ENCODE assay signal across 1 cellular context in the genomic region with DNA sequence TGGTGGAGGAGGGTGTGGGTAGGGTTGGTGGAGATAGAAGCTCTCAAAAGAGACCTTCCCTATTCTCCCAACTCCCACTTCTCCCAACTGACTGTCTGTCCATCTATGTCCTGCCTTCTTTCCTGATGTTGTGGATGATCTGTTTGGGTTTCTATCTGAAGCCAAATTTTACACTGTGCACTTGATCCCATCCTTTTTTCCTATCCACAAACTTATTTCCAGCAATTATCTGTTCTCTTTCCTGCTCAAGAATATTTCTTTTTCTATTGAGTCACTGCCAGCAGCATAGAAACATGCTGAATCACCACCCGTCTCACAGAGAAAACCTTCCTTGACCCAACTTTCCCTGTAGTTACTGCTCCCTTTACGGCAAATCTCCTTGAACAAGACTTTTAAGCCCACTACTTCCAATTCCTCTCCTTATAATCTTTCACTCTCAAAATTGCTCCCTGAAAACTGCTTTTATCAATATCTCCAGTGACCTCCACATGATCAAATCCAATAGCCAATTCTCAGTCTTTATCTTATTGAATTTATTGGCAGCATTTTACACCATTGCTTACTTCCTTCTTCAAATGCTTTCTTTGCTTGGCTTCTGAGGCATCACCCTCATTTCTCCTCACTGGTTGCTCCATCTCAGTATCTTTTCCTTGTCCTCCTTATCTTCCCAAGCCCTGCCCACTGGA.
A peak's percentile ranks its signal among the peaks of the same experiment; 100 is the strongest.
TF ChIP-seq lines count a peak whose summit lies in the region.

No MANE protein-coding gene starts in this region.

TF ChIP-seq in K562, 482 proteins besides CTCF, POLR2A, EP300 and RAD21 (continued from another document and continues in another):
- TF ChIP-seq, protein P1, sequence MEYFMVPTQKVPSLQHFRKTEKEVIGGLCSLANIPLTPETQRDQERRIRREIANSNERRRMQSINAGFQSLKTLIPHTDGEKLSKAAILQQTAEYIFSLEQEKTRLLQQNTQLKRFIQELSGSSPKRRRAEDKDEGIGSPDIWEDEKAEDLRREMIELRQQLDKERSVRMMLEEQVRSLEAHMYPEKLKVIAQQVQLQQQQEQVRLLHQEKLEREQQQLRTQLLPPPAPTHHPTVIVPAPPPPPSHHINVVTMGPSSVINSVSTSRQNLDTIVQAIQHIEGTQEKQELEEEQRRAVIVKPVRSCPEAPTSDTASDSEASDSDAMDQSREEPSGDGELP (CRISPR knock-in tag; IDR thresholded peaks at IDR 0.05; ENCODE audit: borderline replicate concordance): no peak; the same call in 1 of the 2 replicates
- no peak for TF ChIP-seq KLF13 (tag; IDR thresholded peaks at IDR 0.05; ENCODE audit: borderline replicate concordance, low read depth)
- no peak for TF ChIP-seq KDM1A (IDR thresholded peaks at IDR 0.05)
- TF ChIP-seq NRF1 (conservative IDR thresholded peaks at IDR 0.05 in 1 of 2, IDR thresholded peaks at IDR 0.05 in 1 of 2): no peak
- 0 out of 4 replicates have a peak, but pooled peaks of 1 of the 2 experiments have one; percentile 86 for TF ChIP-seq ARNT (IDR thresholded peaks at IDR 0.05)
- no peak for TF ChIP-seq POLR2H (tag; IDR thresholded peaks at IDR 0.05; ENCODE audit: low read depth)
- TF ChIP-seq FOXJ3 (CRISPR knock-in tag; IDR thresholded peaks at IDR 0.05): no peak
- TF ChIP-seq TAF7 (tag; IDR thresholded peaks at IDR 0.05): peak; percentile 31; the same call in 1 of the 2 replicates
- TF ChIP-seq, protein P2, sequence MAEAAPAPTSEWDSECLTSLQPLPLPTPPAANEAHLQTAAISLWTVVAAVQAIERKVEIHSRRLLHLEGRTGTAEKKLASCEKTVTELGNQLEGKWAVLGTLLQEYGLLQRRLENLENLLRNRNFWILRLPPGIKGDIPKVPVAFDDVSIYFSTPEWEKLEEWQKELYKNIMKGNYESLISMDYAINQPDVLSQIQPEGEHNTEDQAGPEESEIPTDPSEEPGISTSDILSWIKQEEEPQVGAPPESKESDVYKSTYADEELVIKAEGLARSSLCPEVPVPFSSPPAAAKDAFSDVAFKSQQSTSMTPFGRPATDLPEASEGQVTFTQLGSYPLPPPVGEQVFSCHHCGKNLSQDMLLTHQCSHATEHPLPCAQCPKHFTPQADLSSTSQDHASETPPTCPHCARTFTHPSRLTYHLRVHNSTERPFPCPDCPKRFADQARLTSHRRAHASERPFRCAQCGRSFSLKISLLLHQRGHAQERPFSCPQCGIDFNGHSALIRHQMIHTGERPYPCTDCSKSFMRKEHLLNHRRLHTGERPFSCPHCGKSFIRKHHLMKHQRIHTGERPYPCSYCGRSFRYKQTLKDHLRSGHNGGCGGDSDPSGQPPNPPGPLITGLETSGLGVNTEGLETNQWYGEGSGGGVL (CRISPR knock-in tag; IDR thresholded peaks at IDR 0.05): no peak
- no peak for TF ChIP-seq RUNX1 (IDR thresholded peaks at IDR 0.05; ENCODE audit: low read depth)
- TF ChIP-seq ZNF589 (CRISPR knock-in tag; IDR thresholded peaks at IDR 0.05; ENCODE audit: low read depth): 0 out of 2 replicates have a peak, but pooled peaks have one; percentile 73
- TF ChIP-seq SREBF2 (CRISPR knock-in tag; IDR thresholded peaks at IDR 0.05): no peak
- TF ChIP-seq HNRNPLL (IDR thresholded peaks at IDR 0.05; ENCODE audit: low read depth, low read length, poor library complexity, severe bottlenecking): no peak
- TF ChIP-seq GATAD2B (IDR thresholded peaks at IDR 0.05; ENCODE audit: borderline replicate concordance): no peak
- TF ChIP-seq, protein P3, sequence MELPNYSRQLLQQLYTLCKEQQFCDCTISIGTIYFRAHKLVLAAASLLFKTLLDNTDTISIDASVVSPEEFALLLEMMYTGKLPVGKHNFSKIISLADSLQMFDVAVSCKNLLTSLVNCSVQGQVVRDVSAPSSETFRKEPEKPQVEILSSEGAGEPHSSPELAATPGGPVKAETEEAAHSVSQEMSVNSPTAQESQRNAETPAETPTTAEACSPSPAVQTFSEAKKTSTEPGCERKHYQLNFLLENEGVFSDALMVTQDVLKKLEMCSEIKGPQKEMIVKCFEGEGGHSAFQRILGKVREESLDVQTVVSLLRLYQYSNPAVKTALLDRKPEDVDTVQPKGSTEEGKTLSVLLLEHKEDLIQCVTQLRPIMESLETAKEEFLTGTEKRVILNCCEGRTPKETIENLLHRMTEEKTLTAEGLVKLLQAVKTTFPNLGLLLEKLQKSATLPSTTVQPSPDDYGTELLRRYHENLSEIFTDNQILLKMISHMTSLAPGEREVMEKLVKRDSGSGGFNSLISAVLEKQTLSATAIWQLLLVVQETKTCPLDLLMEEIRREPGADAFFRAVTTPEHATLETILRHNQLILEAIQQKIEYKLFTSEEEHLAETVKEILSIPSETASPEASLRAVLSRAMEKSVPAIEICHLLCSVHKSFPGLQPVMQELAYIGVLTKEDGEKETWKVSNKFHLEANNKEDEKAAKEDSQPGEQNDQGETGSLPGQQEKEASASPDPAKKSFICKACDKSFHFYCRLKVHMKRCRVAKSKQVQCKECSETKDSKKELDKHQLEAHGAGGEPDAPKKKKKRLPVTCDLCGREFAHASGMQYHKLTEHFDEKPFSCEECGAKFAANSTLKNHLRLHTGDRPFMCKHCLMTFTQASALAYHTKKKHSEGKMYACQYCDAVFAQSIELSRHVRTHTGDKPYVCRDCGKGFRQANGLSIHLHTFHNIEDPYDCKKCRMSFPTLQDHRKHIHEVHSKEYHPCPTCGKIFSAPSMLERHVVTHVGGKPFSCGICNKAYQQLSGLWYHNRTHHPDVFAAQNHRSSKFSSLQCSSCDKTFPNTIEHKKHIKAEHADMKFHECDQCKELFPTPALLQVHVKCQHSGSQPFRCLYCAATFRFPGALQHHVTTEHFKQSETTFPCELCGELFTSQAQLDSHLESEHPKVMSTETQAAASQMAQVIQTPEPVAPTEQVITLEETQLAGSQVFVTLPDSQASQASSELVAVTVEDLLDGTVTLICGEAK (IDR thresholded peaks at IDR 0.05): peak; percentile 59; the same call in 1 of the 2 replicates
- TF ChIP-seq, protein P3 (CRISPR knock-in tag; IDR thresholded peaks at IDR 0.05): no peak
- TF ChIP-seq MEIS2 (IDR thresholded peaks at IDR 0.05; ENCODE audit: partially characterized antibody): no peak
- TF ChIP-seq, protein P4, sequence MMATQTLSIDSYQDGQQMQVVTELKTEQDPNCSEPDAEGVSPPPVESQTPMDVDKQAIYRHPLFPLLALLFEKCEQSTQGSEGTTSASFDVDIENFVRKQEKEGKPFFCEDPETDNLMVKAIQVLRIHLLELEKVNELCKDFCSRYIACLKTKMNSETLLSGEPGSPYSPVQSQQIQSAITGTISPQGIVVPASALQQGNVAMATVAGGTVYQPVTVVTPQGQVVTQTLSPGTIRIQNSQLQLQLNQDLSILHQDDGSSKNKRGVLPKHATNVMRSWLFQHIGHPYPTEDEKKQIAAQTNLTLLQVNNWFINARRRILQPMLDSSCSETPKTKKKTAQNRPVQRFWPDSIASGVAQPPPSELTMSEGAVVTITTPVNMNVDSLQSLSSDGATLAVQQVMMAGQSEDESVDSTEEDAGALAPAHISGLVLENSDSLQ (IDR thresholded peaks at IDR 0.05): no peak
- TF ChIP-seq ZNF436 (CRISPR knock-in tag; IDR thresholded peaks at IDR 0.05): no peak
- no peak for TF ChIP-seq PTTG1 (tag; IDR thresholded peaks at IDR 0.05; ENCODE audit: low read depth)
- TF ChIP-seq, protein P5, sequence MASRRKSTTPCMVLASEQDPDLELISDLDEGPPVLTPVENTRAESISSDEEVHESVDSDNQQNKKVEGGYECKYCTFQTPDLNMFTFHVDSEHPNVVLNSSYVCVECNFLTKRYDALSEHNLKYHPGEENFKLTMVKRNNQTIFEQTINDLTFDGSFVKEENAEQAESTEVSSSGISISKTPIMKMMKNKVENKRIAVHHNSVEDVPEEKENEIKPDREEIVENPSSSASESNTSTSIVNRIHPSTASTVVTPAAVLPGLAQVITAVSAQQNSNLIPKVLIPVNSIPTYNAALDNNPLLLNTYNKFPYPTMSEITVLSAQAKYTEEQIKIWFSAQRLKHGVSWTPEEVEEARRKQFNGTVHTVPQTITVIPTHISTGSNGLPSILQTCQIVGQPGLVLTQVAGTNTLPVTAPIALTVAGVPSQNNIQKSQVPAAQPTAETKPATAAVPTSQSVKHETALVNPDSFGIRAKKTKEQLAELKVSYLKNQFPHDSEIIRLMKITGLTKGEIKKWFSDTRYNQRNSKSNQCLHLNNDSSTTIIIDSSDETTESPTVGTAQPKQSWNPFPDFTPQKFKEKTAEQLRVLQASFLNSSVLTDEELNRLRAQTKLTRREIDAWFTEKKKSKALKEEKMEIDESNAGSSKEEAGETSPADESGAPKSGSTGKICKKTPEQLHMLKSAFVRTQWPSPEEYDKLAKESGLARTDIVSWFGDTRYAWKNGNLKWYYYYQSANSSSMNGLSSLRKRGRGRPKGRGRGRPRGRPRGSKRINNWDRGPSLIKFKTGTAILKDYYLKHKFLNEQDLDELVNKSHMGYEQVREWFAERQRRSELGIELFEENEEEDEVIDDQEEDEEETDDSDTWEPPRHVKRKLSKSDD (conservative IDR thresholded peaks at IDR 0.05; ENCODE audit: low read length): no peak
- no peak for TF ChIP-seq ZNF184 (CRISPR knock-in tag; IDR thresholded peaks at IDR 0.05)
- TF ChIP-seq, protein P6, sequence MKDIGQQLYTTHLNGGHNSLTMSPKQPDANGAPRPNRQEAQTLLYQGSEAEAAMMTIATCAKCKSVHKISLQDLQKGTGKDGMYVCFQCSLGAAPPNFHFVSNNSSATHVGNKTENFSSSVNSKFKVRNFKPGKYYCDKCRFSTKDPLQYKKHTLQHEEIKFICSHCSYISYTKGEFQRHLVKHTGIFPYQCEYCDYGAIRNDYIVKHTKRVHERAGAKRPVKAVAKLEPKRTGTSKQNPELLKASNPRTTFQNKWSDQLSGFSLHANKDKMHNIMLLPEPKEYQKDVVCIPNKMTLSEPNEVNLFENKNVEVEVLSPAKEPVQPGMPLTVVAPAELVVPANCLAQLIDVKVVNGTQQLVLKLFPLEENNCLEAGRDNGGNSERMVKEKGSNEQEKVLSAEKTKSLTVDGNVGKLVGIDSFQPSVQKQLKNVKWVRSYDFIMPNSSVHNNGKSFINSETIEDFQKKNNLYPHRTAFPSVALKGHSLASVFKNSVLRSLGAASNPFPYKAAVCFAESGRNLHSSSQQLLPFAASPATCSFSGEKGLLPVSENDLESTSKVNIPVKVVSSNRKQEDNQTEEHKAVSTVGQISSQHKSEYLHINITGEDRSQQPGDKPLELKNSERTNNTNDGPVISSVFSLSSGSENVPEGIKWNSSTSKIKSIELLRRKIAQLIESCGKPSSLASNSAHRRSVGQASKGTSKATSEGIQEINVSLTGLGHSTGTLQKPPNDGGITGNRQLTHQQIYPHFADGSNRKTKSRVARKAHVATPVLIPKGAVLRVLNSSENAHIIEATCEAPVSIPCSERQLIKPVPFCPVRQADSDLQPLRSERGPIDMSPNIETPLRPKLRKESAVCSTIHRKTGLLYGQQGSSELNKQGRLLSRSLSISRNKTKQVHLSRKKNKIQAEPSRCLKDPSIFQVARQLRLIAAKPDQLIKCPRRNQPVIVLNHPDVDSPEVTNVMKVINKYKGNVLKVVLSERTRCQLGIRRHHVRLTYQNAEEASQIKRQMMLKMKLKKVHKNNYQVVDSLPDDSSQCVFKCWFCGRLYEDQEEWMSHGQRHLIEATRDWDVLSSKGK (CRISPR knock-in tag; IDR thresholded peaks at IDR 0.05): no peak
- TF ChIP-seq ZBED1 (IDR thresholded peaks at IDR 0.05): no peak
